ENCODE assay signal across 8 cellular contexts in genomic region chr1:54310439-54311328, GRCh38.
A peak's percentile ranks its signal among the peaks of the same experiment; 100 is the strongest.
DNase-seq lines count a peak whose midpoint lies in the region; ATAC-seq and TF ChIP-seq lines count a peak whose summit lies in the region.

No MANE protein-coding gene starts in this region.

- H4K8ac ChIP-seq in IMR-90 (ENCODE audit: low read depth in 2 of 2, low read length in 2 of 2), result no peak overlapping the region; a peak in 1 of 4 replicates

- no peak overlapping the region; the same call in 1 of the 2 replicates for H3K23ac ChIP-seq in IMR-90 (ENCODE audit: low read depth, low read length)

- H3K4ac ChIP-seq in IMR-90 (ENCODE audit: low read depth, low read length), result peak overlapping the region; percentile 59

- peak overlapping the region; percentile 75 for H2AK5ac ChIP-seq in IMR-90 (ENCODE audit: low read depth, low read length)

- 75% methylated on average over 6 of the region's 12 CpGs; no CpG with 5 or more reads in 1 of the 2 experiments for WGBS in IMR-90 (ENCODE audit: extremely low coverage in 2 of 2, insufficient read length in 1 of 2), 2 experiments

- DNase-seq in DMS 273 (lab: John Stamatoyannopoulos, UW; ENCODE audit: unreplicated experiment), result peak; percentile 61
- DNase-seq in DMS 273 treated with DMSO at 0.1 percent for 48 hours (lab: John Stamatoyannopoulos, UW), result no peak
- DNase-seq in IMR-90, result peak; percentile 39
- no peak for DNase-seq in activated CD8-positive, alpha-beta T cell treated with anti-CD3 and anti-CD28 coated beads, Interleukin-2, amount 10 ng/mL, durations not matched to agents 7 days and 5 days
- DNase-seq in right atrium auricular region (ENCODE audit: low spot score), result no peak
- peak in 1 of 2 donors; percentile 38 for DNase-seq in stimulated activated naive CD8-positive, alpha-beta T cell treated with anti-CD3 and anti-CD28 coated beads, Interleukin-15, amount 100 ng/mL, for 72 hours
- no peak for DNase-seq in NCI-H2107 (lab: John Stamatoyannopoulos, UW)

- intact Hi-C loops in IMR-90 (cut with micrococcal nuclease), result loop anchor here (1.0 to 5.0 kb wide), 2 partner anchors 97 to 178 kb away; partner anchors contain the start of gene SSBP3

- H4K20me1 ChIP-seq in IMR-90 (ENCODE audit: insufficient read depth, low read length), result peaks cover 25% of the 10 kb centered on the region

- H3K9ac ChIP-seq in IMR-90 (ENCODE audit: low read depth, low read length), result no peak overlapping the region

- no TSS peak for BruUV-seq in IMR-90 (replicated peaks; lab: Mats Ljungman, UMichigan)

- no peaks in the 10 kb centered on the region for H3K9me3 ChIP-seq in IMR-90 (ENCODE audit: control insufficient read depth, insufficient read depth, low read length)
- H3K9me3 ChIP-seq in right atrium auricular region, result no peaks in the 10 kb centered on the region

- H3K27ac ChIP-seq in IMR-90 (ENCODE audit: insufficient read depth, low read length) (no peak overlapping the region), right atrium auricular region (no peak overlapping the region)

- H3K4me3 Mint-ChIP-seq in activated CD8-positive, alpha-beta T cell treated with anti-CD3 and anti-CD28 coated beads, Interleukin-2, amount 10 ng/mL, durations not matched to agents 7 days and 5 days, result peak overlapping the region; percentile 57
- peak overlapping the region; percentile 29 to 66 for H3K4me3 Mint-ChIP-seq in stimulated activated naive CD8-positive, alpha-beta T cell treated with anti-CD3 and anti-CD28 coated beads, Interleukin-15, amount 100 ng/mL, for 72 hours

- peak overlapping the region; percentile 41; the same call in 1 of the 3 replicates for H2BK15ac ChIP-seq in IMR-90 (ENCODE audit: low read depth, low read length)

- no peaks in the 10 kb centered on the region for H3K27me3 Mint-ChIP-seq in activated CD8-positive, alpha-beta T cell treated with anti-CD3 and anti-CD28 coated beads, Interleukin-2, amount 10 ng/mL, durations not matched to agents 7 days and 5 days (ENCODE audit: low read depth)
- no peaks in the 10 kb centered on the region for H3K27me3 Mint-ChIP-seq in stimulated activated naive CD8-positive, alpha-beta T cell treated with anti-CD3 and anti-CD28 coated beads, Interleukin-15, amount 100 ng/mL, for 72 hours

- in situ Hi-C loops in IMR-90 (cut with MboI; ENCODE audit: low sequenced_read_pairs), result no loop called here

- CTCF ChIA-PET in IMR-90 (lab: Yijun Ruan, JAX), result no interaction called here
- CTCF ChIA-PET in activated CD8-positive, alpha-beta T cell treated with anti-CD3 and anti-CD28 coated beads, Interleukin-2, amount 10 ng/mL, durations not matched to agents 7 days and 5 days (lab: Charles Lee), result interaction anchor here (1.2 to 1.6 kb wide), 3 partner anchors 20 to 179 kb away, joined by 3 to 7 read pairs (median 4); no protein-coding TSS in a partner anchor

- H2BK120ac ChIP-seq in IMR-90 (ENCODE audit: low read depth, low read length), result peak overlapping the region; percentile 48; the same call in 1 of the 2 replicates

- H3K36me3 Mint-ChIP-seq in activated CD8-positive, alpha-beta T cell treated with anti-CD3 and anti-CD28 coated beads, Interleukin-2, amount 10 ng/mL, durations not matched to agents 7 days and 5 days (ENCODE audit: low read depth), result peaks cover 23% of the 10 kb centered on the region

- H3K4me2 ChIP-seq in IMR-90 (ENCODE audit: low read depth, low read length), result no peak overlapping the region

- H3K27ac Mint-ChIP-seq in activated CD8-positive, alpha-beta T cell treated with anti-CD3 and anti-CD28 coated beads, Interleukin-2, amount 10 ng/mL, durations not matched to agents 7 days and 5 days, result peak overlapping the region; percentile 79
- peak overlapping the region; percentile 77 to 92 for H3K27ac Mint-ChIP-seq in stimulated activated naive CD8-positive, alpha-beta T cell treated with anti-CD3 and anti-CD28 coated beads, Interleukin-15, amount 100 ng/mL, for 72 hours

- H4K5ac ChIP-seq in IMR-90 (ENCODE audit: low read depth, low read length), result no peak overlapping the region

- H2AK9ac ChIP-seq in IMR-90 (replicated peaks; ENCODE audit: low read depth, low read length, poor library complexity), result peak overlapping the region; percentile 33

- H3K4me1 ChIP-seq in IMR-90 (ENCODE audit: control insufficient read depth, insufficient read depth, low read length) (peaks cover 20% of the 10 kb centered on the region), right atrium auricular region (peaks cover 0 to 71% of the 10 kb centered on the region in 2 donors)

- no peak overlapping the region for H3K18ac ChIP-seq in IMR-90 (ENCODE audit: low read depth, low read length)

- POLR2A ChIA-PET in IMR-90 (lab: Charles Lee; ENCODE audit: unreplicated experiment), result no interaction called here
- POLR2A ChIA-PET in activated CD8-positive, alpha-beta T cell treated with anti-CD3 and anti-CD28 coated beads, Interleukin-2, amount 10 ng/mL, durations not matched to agents 7 days and 5 days (lab: Charles Lee), result interaction anchor here (0.9 to 1.7 kb wide), 2 partner anchors 25 to 105 kb away, joined by 3 read pairs; no protein-coding TSS in a partner anchor

- no peak overlapping the region for H2BK5ac ChIP-seq in IMR-90 (ENCODE audit: low read depth, low read length, poor library complexity, severe bottlenecking)

- H3K4me3 ChIP-seq in IMR-90 (ENCODE audit: insufficient read depth, low read depth, low read length) (no peak overlapping the region), right atrium auricular region (no peak overlapping the region)

- H2BK20ac ChIP-seq in IMR-90 (ENCODE audit: low read depth, low read length), result no peak overlapping the region

- peaks cover 41 to 85% of the 10 kb centered on the region in 2 experiments for H3K79me1 ChIP-seq in IMR-90 (ENCODE audit: low read depth in 1 of 2, low read length in 2 of 2)

- peak; percentile 58 for TF ChIP-seq CTCF in IMR-90 (conservative IDR thresholded peaks at IDR 0.05; ENCODE audit: low read depth, low read length)
- peak; percentile 32 to 73 for TF ChIP-seq CTCF in right atrium auricular region (IDR thresholded peaks at IDR 0.05)

- H3K4me1 Mint-ChIP-seq in activated CD8-positive, alpha-beta T cell treated with anti-CD3 and anti-CD28 coated beads, Interleukin-2, amount 10 ng/mL, durations not matched to agents 7 days and 5 days (ENCODE audit: low read depth), result peaks cover 71% of the 10 kb centered on the region
- peaks cover 88% of the 10 kb centered on the region for H3K4me1 Mint-ChIP-seq in stimulated activated naive CD8-positive, alpha-beta T cell treated with anti-CD3 and anti-CD28 coated beads, Interleukin-15, amount 100 ng/mL, for 72 hours

- H3K27me3 ChIP-seq in IMR-90 (ENCODE audit: control insufficient read depth, insufficient read depth, low read length) (no peaks in the 10 kb centered on the region), right atrium auricular region (no peaks in the 10 kb centered on the region)

- peaks cover 26% of the 10 kb centered on the region for H3K9me1 ChIP-seq in IMR-90 (ENCODE audit: insufficient read depth, low read length)

- 0 out of 2 replicates have a peak overlapping the region, but pooled peaks have one; percentile 57 for H3K14ac ChIP-seq in IMR-90 (replicated peaks; ENCODE audit: low read depth, low read length)

- H3K56ac ChIP-seq in IMR-90 (ENCODE audit: extremely low read depth, insufficient read depth, low read length), result no peak overlapping the region

- peak; percentile 50 for ATAC-seq in IMR-90 (ENCODE audit: low read depth)
- peak; percentile 38 for ATAC-seq in activated CD8-positive, alpha-beta T cell treated with anti-CD3 and anti-CD28 coated beads, Interleukin-2, amount 10 ng/mL, durations not matched to agents 7 days and 5 days
- peak; percentile 81 for ATAC-seq in stimulated activated naive CD8-positive, alpha-beta T cell treated with anti-CD3 and anti-CD28 coated beads, Interleukin-15, amount 100 ng/mL, for 72 hours
- no peak for ATAC-seq in HG03135 (IDR thresholded peaks at IDR 0.05; ENCODE audit: unreplicated experiment)

- peak overlapping the region; percentile 46; the same call in 1 of the 2 replicates for H4K91ac ChIP-seq in IMR-90 (ENCODE audit: insufficient read depth, low read depth, low read length)

- H3K9me3 Mint-ChIP-seq in activated CD8-positive, alpha-beta T cell treated with anti-CD3 and anti-CD28 coated beads, Interleukin-2, amount 10 ng/mL, durations not matched to agents 7 days and 5 days (ENCODE audit: insufficient read depth), result no peaks in the 10 kb centered on the region
- H3K9me3 Mint-ChIP-seq in stimulated activated naive CD8-positive, alpha-beta T cell treated with anti-CD3 and anti-CD28 coated beads, Interleukin-15, amount 100 ng/mL, for 72 hours, result peaks cover 0 to 6% of the 10 kb centered on the region in 2 donors

- H2AFZ ChIP-seq in IMR-90 (replicated peaks; ENCODE audit: low read length, poor library complexity), result peak overlapping the region; percentile 44

- H3K36me3 ChIP-seq in IMR-90 (ENCODE audit: control insufficient read depth, insufficient read depth, low read length) (no peaks in the 10 kb centered on the region), right atrium auricular region (no peaks in the 10 kb centered on the region)

- dilution Hi-C loops in IMR-90 (cut with HindIII; ENCODE audit: low sequenced_read_pairs, unreplicated experiment), result no loop called here

- TF ChIP-seq POLR2A in IMR-90 (IDR thresholded peaks at IDR 0.05; ENCODE audit: low read depth, low read length), result no peak

- peak; percentile 79 for TF ChIP-seq RAD21 in IMR-90 (IDR thresholded peaks at IDR 0.05; ENCODE audit: low read length)

TF ChIP-seq in IMR-90, 13 proteins besides CTCF, POLR2A, EP300 and RAD21:
- TF ChIP-seq BHLHE40 (IDR thresholded peaks at IDR 0.05; ENCODE audit: low read depth, low read length), result no peak
- no peak for TF ChIP-seq MAFK (IDR thresholded peaks at IDR 0.05; ENCODE audit: low read depth, low read length)
- peak; percentile 61 for TF ChIP-seq SMC3 (IDR thresholded peaks at IDR 0.05; ENCODE audit: low read depth, low read length)

Comparison
In these comparisons a context has a peak if more than half of its experiments do, and no peak if none do; other contexts are left out.
1. DNase-seq: peak in DMS 273 (single experiment) and IMR-90 (single experiment); none in DMS 273 treated with DMSO at 0.1 percent for 48 hours (single experiment), activated CD8-positive, alpha-beta T cell treated with anti-CD3 and anti-CD28 coated beads, Interleukin-2, amount 10 ng/mL, durations not matched to agents 7 days and 5 days (single experiment), right atrium auricular region (single experiment) and NCI-H2107 (single experiment).